ENCODE assay signal across 11 cellular contexts in the genomic region with DNA sequence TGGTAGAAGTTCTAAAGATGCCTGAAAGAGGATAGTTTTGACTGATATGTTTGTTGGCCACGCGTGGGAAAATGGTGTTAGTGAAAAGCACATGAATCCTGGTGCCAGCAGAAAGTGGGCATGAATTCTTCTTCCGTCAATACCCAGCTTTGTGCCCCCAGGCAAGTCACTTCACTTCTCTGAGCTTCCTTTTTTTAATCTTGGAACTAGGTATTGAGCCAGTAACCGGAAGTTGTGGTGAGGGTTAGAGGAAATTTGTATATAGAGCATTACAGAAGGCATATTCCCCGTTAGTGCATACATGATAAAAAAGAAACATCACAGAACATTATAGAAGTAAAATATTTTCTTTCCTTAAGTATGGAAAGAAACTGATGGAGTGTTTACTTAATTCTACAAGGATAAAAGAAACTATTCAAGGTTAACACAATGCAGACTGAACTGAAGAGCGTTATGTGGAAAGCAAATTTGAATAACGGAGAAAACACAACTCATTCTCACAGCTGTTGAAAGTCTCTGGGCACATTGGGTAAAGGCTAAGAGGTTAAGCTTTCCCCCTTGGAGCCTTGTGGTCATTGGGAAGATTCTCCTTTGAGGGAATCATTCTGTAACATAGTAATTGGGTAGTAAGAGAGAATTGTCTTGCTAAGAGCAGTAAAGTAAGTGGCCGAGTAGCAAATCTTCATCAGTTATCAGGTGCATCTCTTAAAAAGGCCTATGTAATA.
A peak's percentile ranks its signal among the peaks of the same experiment; 100 is the strongest.
DNase-seq lines count a peak whose midpoint lies in the region; ATAC-seq, FAIRE-seq and TF ChIP-seq lines count a peak whose summit lies in the region.
"Had no signal": no experiment of that assay in that cellular context is flagged by ENCODE, and none has a peak within 500 bp of the region (broad histone marks: within the 10 kb centered on the region; RNA-seq: fewer than 3 reads in every experiment).

No MANE protein-coding gene starts in this region.

- H3K36me3 Mint-ChIP-seq in CD8-positive, alpha-beta memory T cell, result peaks cover 0 to 7% (median 0%) of the 10 kb centered on the region in 3 donors

- 90% methylated on average over 8 of the region's 8 CpGs for WGBS in HepG2 (ENCODE audit: low lambda C conversion rate)

- peak overlapping the region; percentile 39 to 91 (median 78) for H3K27ac Mint-ChIP-seq in CD8-positive, alpha-beta memory T cell

- no peak overlapping the region for H3K4me2 ChIP-seq in HepG2 (ENCODE audit: low read depth, low read length)

- POLR2A ChIA-PET in CD8-positive, alpha-beta memory T cell (lab: Charles Lee), result interaction anchor here (1.5 kb wide), 1 partner anchor 12 kb away, joined by 4 read pairs; no protein-coding TSS in a partner anchor
- POLR2A ChIA-PET in Panc1 (lab: Charles Lee), result no interaction called here
- POLR2A ChIA-PET in HepG2 (lab: Yijun Ruan, JAX), result interaction anchor here (1.0 to 2.1 kb wide), 3 partner anchors 18 to 253 kb away, joined by 3 to 4 read pairs (median 3); a partner anchor contains a TSS

- H3K9ac ChIP-seq in HepG2 (ENCODE audit: insufficient read depth, low read depth, low read length), result no peak overlapping the region

- TF ChIP-seq CTCF in Panc1 (IDR thresholded peaks at IDR 0.05), result no peak
- no peak for TF ChIP-seq CTCF in HepG2 (CRISPR knock-in tag; IDR thresholded peaks at IDR 0.05)

- H3K4me3 Mint-ChIP-seq in CD8-positive, alpha-beta memory T cell, result peak overlapping the region; percentile 60 to 88 (median 81)
- H3K4me3 Mint-ChIP-seq: neural crest cell had no signal

- TF ChIP-seq EP300 in HepG2 (IDR thresholded peaks at IDR 0.05; ENCODE audit: low read depth in 2 of 2, low read length in 2 of 2), result no peak
- TF ChIP-seq EP300 in HepG2 (CRISPR knock-in tag; IDR thresholded peaks at IDR 0.05; ENCODE audit: borderline replicate concordance), result no peak

- intact Hi-C loops in Panc1 (cut with micrococcal nuclease; ENCODE audit: unreplicated experiment), result no loop called here
- intact Hi-C loops in HepG2 (cut with micrococcal nuclease; ENCODE audit: unreplicated experiment), result no loop called here

- no peaks in the 10 kb centered on the region for H3K9me3 ChIP-seq in CD8-positive, alpha-beta memory T cell (ENCODE audit: low read length)
- H3K9me3 ChIP-seq in Panc1 (ENCODE audit: control insufficient read depth, insufficient read depth, low read depth, low read length) (peaks cover 2% of the 10 kb centered on the region; the same call in 1 of the 2 replicates), HepG2 (ENCODE audit: low read length) (no peaks in the 10 kb centered on the region)

- H3K79me2 ChIP-seq in HepG2 (ENCODE audit: insufficient read depth, low read length), result no peaks in the 10 kb centered on the region

- H3K27me3 ChIP-seq in CD8-positive, alpha-beta memory T cell (ENCODE audit: insufficient read depth, low read length, poor library complexity, severe bottlenecking), result no peaks in the 10 kb centered on the region
- H3K27me3 ChIP-seq in Panc1 (ENCODE audit: control insufficient read depth, insufficient read depth, low read length) (no peaks in the 10 kb centered on the region), HepG2 (ENCODE audit: control insufficient read depth in 1 of 2, insufficient read depth in 2 of 2, low read length in 2 of 2) (no peaks in the 10 kb centered on the region; a peak in 1 of 5 replicates)

- in situ Hi-C loops in Panc1 (cut with HindIII; ENCODE audit: low pct_unique_long_range_greater_than_20kb, low sequenced_read_pairs), result no loop called here
- in situ Hi-C loops in HepG2 (cut with HindIII; ENCODE audit: extremely low pct_ligation_motif_present, low pct_unique_long_range_greater_than_20kb), result no loop called here

- no peak for FAIRE-seq in HepG2 (lab: Jason Lieb, UNC)

- no TSS peak for BruUV-seq in Panc1 (replicated peaks; lab: Mats Ljungman, UMichigan)
- no TSS peak for BruUV-seq in HepG2 (replicated peaks; lab: Mats Ljungman, UMichigan)

- TF ChIP-seq POLR2A in HepG2 (IDR thresholded peaks at IDR 0.05; ENCODE audit: insufficient read depth in 1 of 2, low read depth in 2 of 2, low read length in 2 of 2), result no peak

- H3K4me1 ChIP-seq in CD8-positive, alpha-beta memory T cell (ENCODE audit: insufficient read depth, low read length), result peaks cover 61% of the 10 kb centered on the region
- peaks cover 11% of the 10 kb centered on the region for H3K4me1 ChIP-seq in Panc1 (ENCODE audit: control insufficient read depth, insufficient read depth, low read length)
- peaks cover 21% of the 10 kb centered on the region for H3K4me1 ChIP-seq in HepG2 (ENCODE audit: insufficient read depth, low read length)

- no peaks in the 10 kb centered on the region for H3K36me3 ChIP-seq in CD8-positive, alpha-beta memory T cell (ENCODE audit: insufficient read depth, low read length)
- H3K36me3 ChIP-seq in Panc1 (ENCODE audit: control insufficient read depth, insufficient read depth, low read length) (no peaks in the 10 kb centered on the region), HepG2 (replicated peaks in 1 of 2; ENCODE audit: control insufficient read depth in 1 of 2, insufficient read depth in 2 of 2, low read length in 2 of 2) (no peaks in the 10 kb centered on the region)

- H3K27me3 Mint-ChIP-seq in CD8-positive, alpha-beta memory T cell, result no peaks in the 10 kb centered on the region

- CTCF ChIA-PET in CD8-positive, alpha-beta memory T cell (lab: Charles Lee), result interaction anchor here (0.8 to 1.6 kb wide), 3 partner anchors 10 to 52 kb away, joined by 3 to 4 read pairs (median 3); no protein-coding TSS in a partner anchor
- CTCF ChIA-PET in Panc1 (lab: Charles Lee), result interaction anchor here (0.6 kb wide), 1 partner anchor 60 kb away, joined by 4 read pairs; no protein-coding TSS in a partner anchor
- CTCF ChIA-PET in HepG2 (lab: Yijun Ruan, JAX; ENCODE audit: low intra/inter-chr PET ratio, low total read pairs), result no interaction called here

- H4K20me1 ChIP-seq in HepG2 (ENCODE audit: insufficient read depth, low read length), result no peaks in the 10 kb centered on the region

- peaks cover 59 to 68% (median 67%) of the 10 kb centered on the region in 3 donors for H3K4me1 Mint-ChIP-seq in CD8-positive, alpha-beta memory T cell

- H3K9me3 Mint-ChIP-seq in CD8-positive, alpha-beta memory T cell, result no peaks in the 10 kb centered on the region
- H3K9me3 Mint-ChIP-seq: neural crest cell had no signal

- peak in 1 of 5 donors; percentile 54 for DNase-seq in CD8-positive, alpha-beta memory T cell
- DNase-seq in Panc1 (ENCODE audit: low read depth, low spot score), result no peak
- DNase-seq in HepG2 (ENCODE audit: low spot score), result no peak
- no peak for DNase-seq in HT-29 (ENCODE audit: low spot score)
- DNase-seq in activated CD4-positive, CD25-positive, alpha-beta regulatory T cell (lab: John Stamatoyannopoulos, UW), result no peak
- DNase-seq: DMS79, T1000 had no signal

- peak overlapping the region; percentile 10 for H3K4me3 ChIP-seq in CD8-positive, alpha-beta memory T cell (ENCODE audit: low read length)
- H3K4me3 ChIP-seq in Panc1 (ENCODE audit: low read depth in 2 of 2, low read length in 2 of 2) (no peak overlapping the region), HepG2 (replicated peaks in 1 of 3; ENCODE audit: insufficient read depth in 1 of 3, low read depth in 2 of 3, low read length in 3 of 3) (no peak overlapping the region)

- peak; percentile 50 for ATAC-seq in HG02610 (IDR thresholded peaks at IDR 0.05; ENCODE audit: unreplicated experiment)
- ATAC-seq in Panc1, result no peak
- no peak for ATAC-seq in HepG2
- no peak for ATAC-seq in GM19467 (IDR thresholded peaks at IDR 0.05; ENCODE audit: unreplicated experiment)
- ATAC-seq in HG03139 (IDR thresholded peaks at IDR 0.05; ENCODE audit: unreplicated experiment), result no peak

- H2AFZ ChIP-seq in HepG2 (ENCODE audit: low read length), result no peak overlapping the region

- TF ChIP-seq RAD21 in HepG2 (CRISPR knock-in tag; IDR thresholded peaks at IDR 0.05), result no peak

- H3K27ac ChIP-seq in CD8-positive, alpha-beta memory T cell (ENCODE audit: low read depth, low read length), result no peak overlapping the region
- H3K27ac ChIP-seq in Panc1 (ENCODE audit: low read length) (peak overlapping the region; percentile 90), HepG2 (ENCODE audit: extremely low read length, insufficient read depth, low read length) (no peak overlapping the region)

TF ChIP-seq in HepG2, 621 proteins besides CTCF, POLR2A, EP300 and RAD21:
- TF ChIP-seq ZNF468 (CRISPR knock-in tag; IDR thresholded peaks at IDR 0.05) (no peak), NBN (conservative IDR thresholded peaks at IDR 0.05) (no peak), ZZZ3 (CRISPR knock-in tag; IDR thresholded peaks at IDR 0.05; ENCODE audit: borderline replicate concordance) (no peak), CREM (IDR thresholded peaks at IDR 0.05) (peak; percentile 20; the same call in 1 of the 2 replicates), CREM (CRISPR knock-in tag; IDR thresholded peaks at IDR 0.05) (no peak), ZNF530 (CRISPR knock-in tag; IDR thresholded peaks at IDR 0.05; ENCODE audit: low read depth) (no peak), AKAP8 (CRISPR knock-in tag; IDR thresholded peaks at IDR 0.05) (no peak), ZNF121 (CRISPR knock-in tag; IDR thresholded peaks at IDR 0.05) (no peak), ZNF432 (CRISPR knock-in tag; IDR thresholded peaks at IDR 0.05; ENCODE audit: borderline replicate concordance) (no peak)
- TF ChIP-seq, protein P1, sequence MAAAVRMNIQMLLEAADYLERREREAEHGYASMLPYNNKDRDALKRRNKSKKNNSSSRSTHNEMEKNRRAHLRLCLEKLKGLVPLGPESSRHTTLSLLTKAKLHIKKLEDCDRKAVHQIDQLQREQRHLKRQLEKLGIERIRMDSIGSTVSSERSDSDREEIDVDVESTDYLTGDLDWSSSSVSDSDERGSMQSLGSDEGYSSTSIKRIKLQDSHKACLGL (CRISPR knock-in tag; IDR thresholded peaks at IDR 0.05), result no peak
TF ChIP-seq in HepG2: peak in this region for 1.
